8 cellular contexts compared by ENCODE assay signal in genomic region chr3:188061133-188061532, GRCh38.
DNase-seq lines count a peak whose midpoint lies in the region; ATAC-seq and TF ChIP-seq lines count a peak whose summit lies in the region.

No MANE protein-coding gene starts in this region.

- H3K9ac ChIP-seq in endodermal cell (ENCODE audit: extremely low read depth, low read length, poor library complexity, severe bottlenecking) = no peak overlapping the region

- WGBS in endodermal cell (ENCODE audit: insufficient coverage in 1 of 2, insufficient read length in 1 of 2), 2 experiments = 73% methylated on average over 2 of the region's 2 CpGs; no CpG with 5 or more reads in 1 of the 2 experiments

- peak; percentile 97 for ATAC-seq in SK-N-SH treated with all-trans-retinoic acid at 6 μM for 48 hours
- ATAC-seq in activated naive CD8-positive, alpha-beta T cell treated with anti-CD3 and anti-CD28 coated beads, Interleukin-2, amount 50 U/mL, for 24 hours = peak; percentile 99
- peak; percentile 86 to 93 (median 92) for ATAC-seq in natural killer cell

- no peaks in the 10 kb centered on the region for H3K9me3 ChIP-seq in endodermal cell (ENCODE audit: control insufficient read depth, low read length)

- H3K4me3 ChIP-seq in endodermal cell (ENCODE audit: low read length) = no peak overlapping the region

- no peaks in the 10 kb centered on the region for H3K27me3 ChIP-seq in endodermal cell (ENCODE audit: control insufficient read depth, insufficient read depth, low read length, poor library complexity, severe bottlenecking)

- H3K4me1 Mint-ChIP-seq in activated naive CD8-positive, alpha-beta T cell treated with anti-CD3 and anti-CD28 coated beads, Interleukin-2, amount 50 U/mL, for 24 hours = peaks cover 39% of the 10 kb centered on the region
- H3K4me1 Mint-ChIP-seq in natural killer cell (peaks cover 9 to 24% of the 10 kb centered on the region in 2 donors), endodermal cell (peaks cover 5% of the 10 kb centered on the region)

- H3K36me3 ChIP-seq in endodermal cell (ENCODE audit: control insufficient read depth, insufficient read depth, low read length) = no peaks in the 10 kb centered on the region

- intact Hi-C loops in natural killer cell (cut with micrococcal nuclease) = no loop called here

- H3K4me1 ChIP-seq in endodermal cell (ENCODE audit: control insufficient read depth, insufficient read depth, low read length) = peaks cover 2% of the 10 kb centered on the region

- peak overlapping the region; percentile 44 for H3K4me3 Mint-ChIP-seq in activated naive CD8-positive, alpha-beta T cell treated with anti-CD3 and anti-CD28 coated beads, Interleukin-2, amount 50 U/mL, for 24 hours
- H3K4me3 Mint-ChIP-seq in natural killer cell (no peak overlapping the region), endodermal cell (no peak overlapping the region)

- DNase-seq in NCI-H1436 (lab: John Stamatoyannopoulos, UW) (peak; percentile 6), NCI-H1436 treated with DMSO at 0.1 percent for 48 hours (lab: John Stamatoyannopoulos, UW) (no peak), natural killer cell (peak; percentile 24), endodermal cell (no peak), erythroblast (lab: John Stamatoyannopoulos, UW) (no peak), G401 (ENCODE audit: low spot score) (no peak)
- peak; percentile 62 for DNase-seq in activated naive CD8-positive, alpha-beta T cell treated with anti-CD3 and anti-CD28 coated beads, Interleukin-2, amount 50 U/mL, for 24 hours

- no peak for TF ChIP-seq POLR2A in erythroblast (IDR thresholded peaks at IDR 0.05; ENCODE audit: low read length)

- H3K27me3 Mint-ChIP-seq in activated naive CD8-positive, alpha-beta T cell treated with anti-CD3 and anti-CD28 coated beads, Interleukin-2, amount 50 U/mL, for 24 hours = no peaks in the 10 kb centered on the region
- H3K27me3 Mint-ChIP-seq in natural killer cell (ENCODE audit: low read depth in 2 of 2) (peaks cover 0 to 5% of the 10 kb centered on the region in 2 donors), endodermal cell (ENCODE audit: insufficient read depth) (no peaks in the 10 kb centered on the region)

- TF ChIP-seq CTCF in natural killer cell (IDR thresholded peaks at IDR 0.05) (no peak), endodermal cell (conservative IDR thresholded peaks at IDR 0.05) (no peak)

- H3K9me3 Mint-ChIP-seq in activated naive CD8-positive, alpha-beta T cell treated with anti-CD3 and anti-CD28 coated beads, Interleukin-2, amount 50 U/mL, for 24 hours = no peaks in the 10 kb centered on the region
- no peaks in the 10 kb centered on the region for H3K9me3 Mint-ChIP-seq in natural killer cell
- no peaks in the 10 kb centered on the region for H3K9me3 Mint-ChIP-seq in endodermal cell

- no peaks in the 10 kb centered on the region for H3K36me3 Mint-ChIP-seq in activated naive CD8-positive, alpha-beta T cell treated with anti-CD3 and anti-CD28 coated beads, Interleukin-2, amount 50 U/mL, for 24 hours (ENCODE audit: low read depth)
- H3K36me3 Mint-ChIP-seq in natural killer cell (no peaks in the 10 kb centered on the region), endodermal cell (ENCODE audit: low read depth) (no peaks in the 10 kb centered on the region)

- H3K27ac Mint-ChIP-seq in activated naive CD8-positive, alpha-beta T cell treated with anti-CD3 and anti-CD28 coated beads, Interleukin-2, amount 50 U/mL, for 24 hours = peak overlapping the region; percentile 87
- H3K27ac Mint-ChIP-seq in natural killer cell (peak overlapping the region; percentile 19 to 21), endodermal cell (no peak overlapping the region)

- in situ Hi-C loops in G401 (cut with HindIII; ENCODE audit: low sequenced_read_pairs) = no loop called here

- H3K27ac ChIP-seq in endodermal cell (ENCODE audit: low read depth, low read length) = no peak overlapping the region

TF ChIP-seq in SK-N-SH treated with all-trans-retinoic acid at 6 μM for 48 hours, 23 proteins besides CTCF, POLR2A, EP300 and RAD21:
- TF ChIP-seq, protein P1, sequence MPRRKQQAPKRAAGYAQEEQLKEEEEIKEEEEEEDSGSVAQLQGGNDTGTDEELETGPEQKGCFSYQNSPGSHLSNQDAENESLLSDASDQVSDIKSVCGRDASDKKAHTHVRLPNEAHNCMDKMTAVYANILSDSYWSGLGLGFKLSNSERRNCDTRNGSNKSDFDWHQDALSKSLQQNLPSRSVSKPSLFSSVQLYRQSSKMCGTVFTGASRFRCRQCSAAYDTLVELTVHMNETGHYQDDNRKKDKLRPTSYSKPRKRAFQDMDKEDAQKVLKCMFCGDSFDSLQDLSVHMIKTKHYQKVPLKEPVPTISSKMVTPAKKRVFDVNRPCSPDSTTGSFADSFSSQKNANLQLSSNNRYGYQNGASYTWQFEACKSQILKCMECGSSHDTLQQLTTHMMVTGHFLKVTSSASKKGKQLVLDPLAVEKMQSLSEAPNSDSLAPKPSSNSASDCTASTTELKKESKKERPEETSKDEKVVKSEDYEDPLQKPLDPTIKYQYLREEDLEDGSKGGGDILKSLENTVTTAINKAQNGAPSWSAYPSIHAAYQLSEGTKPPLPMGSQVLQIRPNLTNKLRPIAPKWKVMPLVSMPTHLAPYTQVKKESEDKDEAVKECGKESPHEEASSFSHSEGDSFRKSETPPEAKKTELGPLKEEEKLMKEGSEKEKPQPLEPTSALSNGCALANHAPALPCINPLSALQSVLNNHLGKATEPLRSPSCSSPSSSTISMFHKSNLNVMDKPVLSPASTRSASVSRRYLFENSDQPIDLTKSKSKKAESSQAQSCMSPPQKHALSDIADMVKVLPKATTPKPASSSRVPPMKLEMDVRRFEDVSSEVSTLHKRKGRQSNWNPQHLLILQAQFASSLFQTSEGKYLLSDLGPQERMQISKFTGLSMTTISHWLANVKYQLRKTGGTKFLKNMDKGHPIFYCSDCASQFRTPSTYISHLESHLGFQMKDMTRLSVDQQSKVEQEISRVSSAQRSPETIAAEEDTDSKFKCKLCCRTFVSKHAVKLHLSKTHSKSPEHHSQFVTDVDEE (CRISPR knock-in tag; IDR thresholded peaks at IDR 0.05) = no peak
- TF ChIP-seq ARNTL (CRISPR knock-in tag; IDR thresholded peaks at IDR 0.05; ENCODE audit: borderline replicate concordance, low read depth) = no peak
- TF ChIP-seq ESRRG (CRISPR knock-in tag; IDR thresholded peaks at IDR 0.05) = no peak

Comparison
In these comparisons a context has a peak if more than half of its experiments do, and no peak if none do; other contexts are left out.
1. DNase-seq: peak in NCI-H1436 (single experiment), activated naive CD8-positive, alpha-beta T cell treated with anti-CD3 and anti-CD28 coated beads, Interleukin-2, amount 50 U/mL, for 24 hours (single experiment) and natural killer cell (single experiment); none in NCI-H1436 treated with DMSO at 0.1 percent for 48 hours (single experiment), endodermal cell (single experiment), erythroblast (0 of 2) and G401 (single experiment).
2. Peak in every context shown above with its lines, with median percentiles within 50 percentile points of each other: ATAC-seq.